Comparison of ENCODE assay signal across 27 cellular contexts in genomic region chr7:32063614-32064013, GRCh38. TPM values are rescaled to one million over a fixed set of nuclear protein-coding genes. Genes with fewer than 3 reads are reported as not detected.
"Had no signal": no experiment of that assay in that cellular context is flagged by ENCODE, and none has a peak within 500 bp of the region (broad histone marks: within the 10 kb centered on the region; RNA-seq: fewer than 3 reads in every experiment).

No MANE protein-coding gene starts in this region.

- ATAC-seq: natural killer cell; psoas muscle; right cardiac atrium; sciatic nerve; stimulated activated memory B cell treated with anti-CD40 and anti-IgM and Interleukin-4, amounts not matched to agents 10 μg/mL and 1 μg/mL and 100 μg/mL, for 72 hours had no signal

- H3K4me3 ChIP-seq: neural progenitor cell, ovary, psoas muscle, skin epidermis, smooth muscle cell, spleen, stomach, thoracic aorta, thyroid gland, tibial nerve, upper lobe of left lung, vagina had no signal

- H3K36me3 ChIP-seq: neural progenitor cell, ovary, spleen, stomach, thoracic aorta, thyroid gland, tibial nerve, upper lobe of left lung, vagina had no signal

- H3K4me2 ChIP-seq: neural progenitor cell, smooth muscle cell had no signal

- H2AFZ ChIP-seq: neural progenitor cell, parathyroid adenoma had no signal

- H3K27ac ChIP-seq: neural progenitor cell, ovary, parathyroid adenoma, psoas muscle, skin epidermis, spleen, stomach, thoracic aorta, thyroid gland, tibial nerve, upper lobe of left lung, vagina had no signal

- H3K79me2 ChIP-seq: parathyroid adenoma had no signal

- H3K27me3 ChIP-seq: ovary, stomach, thyroid gland, tibial nerve, upper lobe of left lung, vagina had no signal

- H3K9ac ChIP-seq: neural progenitor cell, parathyroid adenoma had no signal

- FAIRE-seq: urothelium cell line had no signal

- DNase-seq: natural killer cell; occipital lobe; ovary; posterior cingulate gyrus; psoas muscle; right cardiac atrium; spleen; stimulated activated CD4-positive, alpha-beta T cell treated with anti-CD3 and anti-CD28 coated beads, Interleukin-12 subunit alpha, Interleukin-12 subunit beta, amount 100 ng/mL, for 4 hours; stimulated activated CD4-positive, alpha-beta T cell treated with anti-CD3 and anti-CD28 coated beads, Interleukin-1b, Interleukin-23, amount 100 ng/mL, for 48 hours; stimulated activated CD4-positive, alpha-beta T cell treated with anti-CD3 and anti-CD28 coated beads, Interleukin-4, amount 100 ng/mL, for 1 hour; stimulated activated CD4-positive, alpha-beta T cell treated with anti-CD3 and anti-CD28 coated beads, Interleukin-4, amount 100 ng/mL, for 4 hours; stimulated activated CD8-positive, alpha-beta memory T cell treated with anti-CD3 and anti-CD28 coated beads, Interleukin-4, amount 100 ng/mL, for 48 hours; stimulated activated naive CD4-positive, alpha-beta T cell; stomach; thyroid gland; trophoblast cell; upper lobe of left lung had no signal

- H3K4me1 ChIP-seq: parathyroid adenoma, psoas muscle, spleen, thyroid gland, vagina had no signal

- H3K9me3 ChIP-seq: ovary, psoas muscle, spleen, stomach, thoracic aorta, thyroid gland, tibial nerve, upper lobe of left lung, vagina had no signal

RNA-seq across cellular contexts. Expression of gene PDE1C, which starts 6.6 kb away (rescaled TPM):
- total RNA-seq: natural killer cell had no signal
